In the genomic region with DNA sequence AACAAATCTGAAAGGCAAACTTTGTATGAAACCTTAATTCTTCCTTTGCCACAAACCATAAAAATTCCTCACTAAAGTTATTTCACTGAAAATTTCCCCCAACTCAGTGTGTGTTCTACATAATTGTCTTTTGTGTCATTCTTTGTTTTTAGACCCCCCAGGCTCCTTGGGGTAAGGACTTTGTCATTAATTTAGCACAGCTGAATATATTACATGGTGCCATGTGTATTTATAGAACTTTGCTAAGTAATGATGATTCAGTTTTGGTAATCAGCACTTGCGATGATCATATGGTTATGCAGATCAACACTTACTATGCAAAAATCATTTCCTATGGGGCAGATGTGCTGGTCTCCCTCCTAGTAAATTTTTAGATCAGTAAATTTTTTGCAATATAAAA, we compare ENCODE assay signal across 17 cellular contexts.
DNase-seq lines count a peak whose midpoint lies in the region; FAIRE-seq and TF ChIP-seq lines count a peak whose summit lies in the region.
"Had no signal": no experiment of that assay in that cellular context is flagged by ENCODE, and none has a peak within 500 bp of the region (broad histone marks: within the 10 kb centered on the region; RNA-seq: fewer than 3 reads in every experiment).

No MANE protein-coding gene starts in this region.

- peaks cover 46% of the 10 kb centered on the region for H3K4me1 ChIP-seq in SJSA1 (replicated peaks)

- no peaks in the 10 kb centered on the region for H3K36me3 ChIP-seq in SJSA1
- H3K36me3 ChIP-seq: MG63 had no signal

- DNase-seq in GM12891 (ENCODE audit: insufficient read length, low spot score) (no peak), SJSA1 (ENCODE audit: low read depth in 1 of 2, low spot score in 2 of 2) (peak; percentile 56 to 93), fibroblast of mammary gland (ENCODE audit: low read depth) (peak; percentile 27), chondrocyte (ENCODE audit: low spot score) (no peak), dermis blood vessel endothelial cell (no peak), NCI-H2081 (lab: John Stamatoyannopoulos, UW) (no peak), superior temporal gyrus (ENCODE audit: extremely low spot score) (no peak)
- DNase-seq: COR-L47, HFFc6, MG63, NCI-H1092 treated with DMSO at 0.1 percent for 48 hours, NCI-H1694, NCI-H446, NCI-H748 treated with DMSO at 0.1 percent for 48 hours had no signal

- no peak overlapping the region for H3K4me3 Mint-ChIP-seq in chondrocyte (ENCODE audit: unreplicated experiment)
- H3K4me3 Mint-ChIP-seq: HFFc6 had no signal

- TF ChIP-seq POLR2A in GM12891 (IDR thresholded peaks at IDR 0.05; ENCODE audit: low read depth, low read length) = no peak

- H3K9me3 ChIP-seq in SJSA1 (replicated peaks) = no peaks in the 10 kb centered on the region
- H3K9me3 ChIP-seq: MG63 had no signal

- no peaks in the 10 kb centered on the region for H3K27me3 Mint-ChIP-seq in chondrocyte (ENCODE audit: low read depth)

- H3K27ac Mint-ChIP-seq in chondrocyte (ENCODE audit: unreplicated experiment) = no peak overlapping the region
- H3K27ac Mint-ChIP-seq: HFFc6 had no signal

- TF ChIP-seq CTCF in fibroblast of mammary gland (conservative IDR thresholded peaks at IDR 0.05; ENCODE audit: control insufficient read depth, insufficient read depth, low read depth, low read length) = no peak
- TF ChIP-seq CTCF in chondrocyte (IDR thresholded peaks at IDR 0.05) = no peak

- H3K4me3 ChIP-seq in SJSA1 (no peak overlapping the region), fibroblast of mammary gland (ENCODE audit: control insufficient read depth, low read depth, low read length) (no peak overlapping the region)
- H3K4me3 ChIP-seq: MG63 had no signal

- H3K4me1 Mint-ChIP-seq in chondrocyte (ENCODE audit: low read depth) = no peaks in the 10 kb centered on the region

- peaks cover 9% of the 10 kb centered on the region for H3K9me3 Mint-ChIP-seq in chondrocyte (ENCODE audit: low read depth)

- peak overlapping the region; percentile 98 for H3K27ac ChIP-seq in SJSA1
- H3K27ac ChIP-seq: C4-2B had no signal

- H3K27me3 ChIP-seq in SJSA1 (replicated peaks) = no peaks in the 10 kb centered on the region

- H3K36me3 Mint-ChIP-seq in chondrocyte (ENCODE audit: low read depth) = no peaks in the 10 kb centered on the region

- peak; percentile 38 for FAIRE-seq in GM12891 (lab: Jason Lieb, UNC)
- FAIRE-seq: GM12892, H1 had no signal

TF ChIP-seq in GM12891, 5 proteins besides CTCF, POLR2A, EP300 and RAD21:
- no peak for TF ChIP-seq SPI1 (IDR thresholded peaks at IDR 0.05; ENCODE audit: low read depth, low read length)
- TF ChIP-seq TAF1 (IDR thresholded peaks at IDR 0.05; ENCODE audit: low read depth, low read length) = no peak
- TF ChIP-seq POU2F2 (IDR thresholded peaks at IDR 0.05; ENCODE audit: low read depth, low read length) = no peak
- TF ChIP-seq PAX5 (IDR thresholded peaks at IDR 0.05; ENCODE audit: insufficient read depth, low read length, severe bottlenecking) = no peak
- TF ChIP-seq POLR2AphosphoS5 (IDR thresholded peaks at IDR 0.05; ENCODE audit: low read depth, low read length) = no peak

Comparison
In these comparisons a context has a peak if more than half of its experiments do, and no peak if none do; other contexts are left out.
1. DNase-seq: peak in SJSA1 (2 of 2) and fibroblast of mammary gland (single experiment); none in GM12891 (single experiment), chondrocyte (single experiment), dermis blood vessel endothelial cell (single experiment), NCI-H2081 (0 of 2) and superior temporal gyrus (single experiment).